17 cellular contexts compared by ENCODE assay signal in genomic region chr11:132620423-132620822, GRCh38.
DNase-seq lines count a peak whose midpoint lies in the region; ATAC-seq lines count a peak whose summit lies in the region.
"Had no signal": no experiment of that assay in that cellular context is flagged by ENCODE, and none has a peak within 500 bp of the region (broad histone marks: within the 10 kb centered on the region; RNA-seq: fewer than 3 reads in every experiment).

No MANE protein-coding gene starts in this region.

- H3K4me3 ChIP-seq in BLaER1 treated with 17β-estradiol and CSF1 and Interleukin-3, amounts not matched to agents 10 nM and 100 nM = no peak overlapping the region
- H3K4me3 ChIP-seq: Peyer's patch had no signal

- 0 out of 22 replicates have a peak, but pooled peaks cover 0 to 4% (median 0%) of the 10 kb centered on the region in 11 experiments for H3K9me3 ChIP-seq in BLaER1 treated with 17β-estradiol and CSF1 and Interleukin-3, amounts not matched to agents 10 nM and 100 nM (replicated peaks in 1 of 11)
- H3K9me3 ChIP-seq: Peyer's patch, SK-N-SH had no signal

- peak overlapping the region in 7 of 11 experiments; percentile 5 to 49 (median 34); a peak in 11 of 22 replicates for H3K4me2 ChIP-seq in BLaER1 treated with 17β-estradiol and CSF1 and Interleukin-3, amounts not matched to agents 10 nM and 100 nM
- H3K4me2 ChIP-seq: SK-N-SH had no signal

- H4K20me1 ChIP-seq in BLaER1 treated with 17β-estradiol and CSF1 and Interleukin-3, amounts not matched to agents 10 nM and 100 nM = no peaks in the 10 kb centered on the region

- H3K36me3 ChIP-seq in BLaER1 treated with 17β-estradiol and CSF1 and Interleukin-3, amounts not matched to agents 10 nM and 100 nM = no peaks in the 10 kb centered on the region
- H3K36me3 ChIP-seq: Peyer's patch had no signal

- peaks cover 0 to 7% (median 2%) of the 10 kb centered on the region in 10 experiments; a peak in 10 of 20 replicates for H3K4me1 ChIP-seq in BLaER1 treated with 17β-estradiol and CSF1 and Interleukin-3, amounts not matched to agents 10 nM and 100 nM
- H3K4me1 ChIP-seq: Peyer's patch had no signal

- no peak overlapping the region for H3K9ac ChIP-seq in BLaER1 treated with 17β-estradiol and CSF1 and Interleukin-3, amounts not matched to agents 10 nM and 100 nM
- H3K9ac ChIP-seq: SK-N-SH had no signal

- no peaks in the 10 kb centered on the region for H3K27me3 ChIP-seq in BLaER1 treated with 17β-estradiol and CSF1 and Interleukin-3, amounts not matched to agents 10 nM and 100 nM
- H3K27me3 ChIP-seq: Peyer's patch had no signal

- ATAC-seq in HG02885 (IDR thresholded peaks at IDR 0.05; ENCODE audit: poor library complexity, unreplicated experiment) = no peak

- DNase-seq in DMS53 (lab: John Stamatoyannopoulos, UW) (peak; percentile 91), NCI-H2081 treated with DMSO at 0.1 percent for 48 hours (lab: John Stamatoyannopoulos, UW) (peak; percentile 41), dermis microvascular lymphatic vessel endothelial cell (ENCODE audit: low read depth in 2 of 2) (peak; percentile 7 to 34), AG08395 (ENCODE audit: low spot score) (no peak)
- DNase-seq in activated CD4-positive, CD25-positive, alpha-beta regulatory T cell treated with anti-CD3 and anti-CD28 coated beads, Interleukin-2, amount 50 U/mL, for 72 hours = no peak
- DNase-seq: CD4-positive, alpha-beta memory T cell; H9; Karpas-422; MM.1S; NCI-H1436 treated with DMSO at 0.1 percent for 48 hours; NCI-H2171; NCI-H524 treated with DMSO at 0.1 percent for 48 hours; Peyer's patch; Right ventricle myocardium superior; SK-N-SH had no signal

- no peak overlapping the region for H3K27ac ChIP-seq in BLaER1 treated with 17β-estradiol and CSF1 and Interleukin-3, amounts not matched to agents 10 nM and 100 nM
- H3K27ac ChIP-seq: Peyer's patch had no signal

Comparison
In these comparisons a context has a peak if more than half of its experiments do, and no peak if none do; other contexts are left out.
1. DNase-seq: peak in DMS53 (single experiment), NCI-H2081 treated with DMSO at 0.1 percent for 48 hours (single experiment) and dermis microvascular lymphatic vessel endothelial cell (2 of 2); none in AG08395 (single experiment) and activated CD4-positive, CD25-positive, alpha-beta regulatory T cell treated with anti-CD3 and anti-CD28 coated beads, Interleukin-2, amount 50 U/mL, for 72 hours (single experiment).